10 cellular contexts compared by ENCODE assay signal in genomic region chr6:11233936-11234573, GRCh38. TPM values are rescaled to one million over a fixed set of nuclear protein-coding genes. Genes with fewer than 3 reads are reported as not detected.
DNase-seq lines count a peak whose midpoint lies in the region; ATAC-seq lines count a peak whose summit lies in the region.
"Had no signal": no experiment of that assay in that cellular context is flagged by ENCODE, and none has a peak within 500 bp of the region (broad histone marks: within the 10 kb centered on the region; RNA-seq: fewer than 3 reads in every experiment).

No MANE protein-coding gene starts in this region.

- peaks cover 58% of the 10 kb centered on the region for H3K4me1 Mint-ChIP-seq in activated CD4-positive, alpha-beta T cell treated with anti-CD3 and anti-CD28 coated beads, Interleukin-2, amount 10 ng/mL, durations not matched to agents 24 days and 14 days
- H3K4me1 Mint-ChIP-seq in T-helper 17 cell: peaks cover 43% of the 10 kb centered on the region
- H3K4me1 Mint-ChIP-seq in stimulated activated effector memory CD8-positive, alpha-beta T cell treated with anti-CD3 and anti-CD28 coated beads, Interleukin-12 subunit alpha, Interleukin-12 subunit beta, amount 100 ng/mL, for 72 hours: peaks cover 44% of the 10 kb centered on the region

- H3K9me3 Mint-ChIP-seq in activated CD4-positive, alpha-beta T cell treated with anti-CD3 and anti-CD28 coated beads, Interleukin-2, amount 10 ng/mL, durations not matched to agents 24 days and 14 days: peaks cover 3% of the 10 kb centered on the region
- no peaks in the 10 kb centered on the region for H3K9me3 Mint-ChIP-seq in stimulated activated effector memory CD8-positive, alpha-beta T cell treated with anti-CD3 and anti-CD28 coated beads, Interleukin-12 subunit alpha, Interleukin-12 subunit beta, amount 100 ng/mL, for 72 hours

- intact Hi-C loops in activated CD4-positive, alpha-beta T cell treated with anti-CD3 and anti-CD28 coated beads, Interleukin-2, amount 10 ng/mL, durations not matched to agents 24 days and 14 days (cut with micrococcal nuclease): loop anchor here (2.0 to 10.0 kb wide), 7 partner anchors 61 to 489 kb away; partner anchors contain the start of genes SMIM13 and TMEM14B

- H3K27me3 Mint-ChIP-seq in activated CD4-positive, alpha-beta T cell treated with anti-CD3 and anti-CD28 coated beads, Interleukin-2, amount 10 ng/mL, durations not matched to agents 24 days and 14 days: no peaks in the 10 kb centered on the region
- H3K27me3 Mint-ChIP-seq in T-helper 17 cell: no peaks in the 10 kb centered on the region

- no peaks in the 10 kb centered on the region for H3K9me3 ChIP-seq in T-helper 17 cell (ENCODE audit: control insufficient read depth, low read length, poor library complexity, severe bottlenecking)

- peaks cover 25% of the 10 kb centered on the region for H3K36me3 Mint-ChIP-seq in activated CD4-positive, alpha-beta T cell treated with anti-CD3 and anti-CD28 coated beads, Interleukin-2, amount 10 ng/mL, durations not matched to agents 24 days and 14 days (ENCODE audit: low read depth)
- no peaks in the 10 kb centered on the region for H3K36me3 Mint-ChIP-seq in T-helper 17 cell (ENCODE audit: low read depth)
- peaks cover 32% of the 10 kb centered on the region for H3K36me3 Mint-ChIP-seq in stimulated activated effector memory CD8-positive, alpha-beta T cell treated with anti-CD3 and anti-CD28 coated beads, Interleukin-12 subunit alpha, Interleukin-12 subunit beta, amount 100 ng/mL, for 72 hours

- peak overlapping the region; percentile 85 for H3K4me3 Mint-ChIP-seq in activated CD4-positive, alpha-beta T cell treated with anti-CD3 and anti-CD28 coated beads, Interleukin-2, amount 10 ng/mL, durations not matched to agents 24 days and 14 days
- no peak overlapping the region for H3K4me3 Mint-ChIP-seq in T-helper 17 cell
- peak overlapping the region; percentile 76 for H3K4me3 Mint-ChIP-seq in stimulated activated effector memory CD8-positive, alpha-beta T cell treated with anti-CD3 and anti-CD28 coated beads, Interleukin-12 subunit alpha, Interleukin-12 subunit beta, amount 100 ng/mL, for 72 hours

- ATAC-seq in T-helper 17 cell: no peak
- no peak for ATAC-seq in stimulated activated effector memory CD8-positive, alpha-beta T cell treated with anti-CD3 and anti-CD28 coated beads, Interleukin-12 subunit alpha, Interleukin-12 subunit beta, amount 100 ng/mL, for 72 hours

- H3K27ac Mint-ChIP-seq in activated CD4-positive, alpha-beta T cell treated with anti-CD3 and anti-CD28 coated beads, Interleukin-2, amount 10 ng/mL, durations not matched to agents 24 days and 14 days: peak overlapping the region; percentile 97
- H3K27ac Mint-ChIP-seq in T-helper 17 cell: peak overlapping the region; percentile 99
- H3K27ac Mint-ChIP-seq in stimulated activated effector memory CD8-positive, alpha-beta T cell treated with anti-CD3 and anti-CD28 coated beads, Interleukin-12 subunit alpha, Interleukin-12 subunit beta, amount 100 ng/mL, for 72 hours: peak overlapping the region; percentile 92

- DNase-seq in activated CD4-positive, alpha-beta T cell treated with anti-CD3 and anti-CD28 coated beads, Interleukin-2, amount 10 ng/mL, durations not matched to agents 24 days and 14 days: no peak
- DNase-seq in activated CD4-positive, alpha-beta T cell treated with anti-CD3 and anti-CD28 coated beads, Interleukin-2, amount 50 U/mL, for 48 hours: no peak
- DNase-seq in T-helper 17 cell: no peak
- DNase-seq in islet precursor cell: peak; percentile 87
- no peak for DNase-seq in stimulated activated effector memory CD8-positive, alpha-beta T cell treated with anti-CD3 and anti-CD28 coated beads, Interleukin-12 subunit alpha, Interleukin-12 subunit beta, amount 100 ng/mL, for 72 hours (ENCODE audit: low spot score in 2 of 2)
- no peak for DNase-seq in DMS153 (lab: John Stamatoyannopoulos, UW)
- no peak for DNase-seq in T1000 (lab: John Stamatoyannopoulos, UW)
- DNase-seq in superior temporal gyrus (ENCODE audit: extremely low spot score): no peak
- DNase-seq: activated gamma-delta T cell treated with Interleukin-2 at 50 U/mL for 16 hours, NCI-H69 had no signal

RNA-seq across cellular contexts. Expression of gene NEDD9, which starts 1.6 kb away (rescaled TPM):
- 31.9 and 36.9 TPM in 2 replicates for total RNA-seq in activated CD4-positive, alpha-beta T cell treated with anti-CD3 and anti-CD28 coated beads, Interleukin-2, amount 10 ng/mL, durations not matched to agents 24 days and 14 days
- 10 to 100 TPM; 63.5 to 64.9 TPM for total RNA-seq in T-helper 17 cell
